ENCODE assay signal across 9 cellular contexts in the genomic region with DNA sequence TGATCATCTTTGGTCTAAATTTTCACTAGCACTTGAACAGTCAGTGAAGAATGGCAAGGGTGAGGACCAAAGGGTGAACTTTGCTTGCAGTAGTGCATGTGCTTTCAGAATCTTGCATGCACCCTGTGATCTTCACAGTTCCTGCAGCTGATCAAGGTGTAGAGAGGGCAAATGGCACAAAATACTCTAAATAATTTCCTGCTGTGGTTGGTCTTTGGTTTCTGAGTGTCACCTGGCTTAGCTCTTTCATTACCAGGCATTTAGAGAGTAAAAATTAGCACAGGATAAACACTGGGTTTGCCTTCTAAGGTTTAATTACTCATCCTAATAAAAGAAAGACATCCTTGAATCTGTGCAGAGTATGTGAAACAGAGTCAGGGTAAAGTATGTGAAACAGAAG. TPM values are rescaled to one million over a fixed set of nuclear protein-coding genes. Genes with fewer than 3 reads are reported as not detected.
DNase-seq lines count a peak whose midpoint lies in the region; ATAC-seq and TF ChIP-seq lines count a peak whose summit lies in the region.
"Had no signal": no experiment of that assay in that cellular context is flagged by ENCODE, and none has a peak within 500 bp of the region (broad histone marks: within the 10 kb centered on the region; RNA-seq: fewer than 3 reads in every experiment).

No MANE protein-coding gene starts in this region.

- H3K4me3 ChIP-seq in skeletal muscle cell (ENCODE audit: low read depth, low read length), result peak overlapping the region; percentile 22
- no peak overlapping the region for H3K4me3 ChIP-seq in HAP-1

- H3K27me3 Mint-ChIP-seq in activated CD4-positive, alpha-beta T cell treated with anti-CD3 and anti-CD28 coated beads for 36 hours, result no peaks in the 10 kb centered on the region
- no peaks in the 10 kb centered on the region for H3K27me3 Mint-ChIP-seq in activated CD8-positive, alpha-beta T cell treated with anti-CD3 and anti-CD28 coated beads for 36 hours
- H3K27me3 Mint-ChIP-seq in glutamatergic neuron (ENCODE audit: unreplicated experiment), result no peaks in the 10 kb centered on the region
- H3K27me3 Mint-ChIP-seq: naive B cell had no signal

- intact Hi-C loops in activated CD4-positive, alpha-beta T cell treated with anti-CD3 and anti-CD28 coated beads for 36 hours (cut with DNase I, micrococcal nuclease), result loop anchor here in 1 of 2 experiments (5.0 kb wide), 1 partner anchor 462 kb away; no protein-coding TSS in a partner anchor
- intact Hi-C loops in activated CD8-positive, alpha-beta T cell treated with anti-CD3 and anti-CD28 coated beads for 36 hours (cut with micrococcal nuclease), result no loop called here

- H3K27me3 ChIP-seq in HAP-1 (ENCODE audit: low read depth), result no peaks in the 10 kb centered on the region

- ATAC-seq in activated CD4-positive, alpha-beta T cell treated with anti-CD3 and anti-CD28 coated beads for 36 hours, result peak; percentile 21
- ATAC-seq in HG03064 (IDR thresholded peaks at IDR 0.05; ENCODE audit: low read depth, unreplicated experiment), result peak; percentile 50
- peak; percentile 34 for ATAC-seq in activated CD8-positive, alpha-beta T cell treated with anti-CD3 and anti-CD28 coated beads for 36 hours

- no peak overlapping the region for H3K27ac Mint-ChIP-seq in activated CD4-positive, alpha-beta T cell treated with anti-CD3 and anti-CD28 coated beads for 36 hours
- H3K27ac Mint-ChIP-seq in activated CD8-positive, alpha-beta T cell treated with anti-CD3 and anti-CD28 coated beads for 36 hours, result no peak overlapping the region
- H3K27ac Mint-ChIP-seq in glutamatergic neuron (ENCODE audit: unreplicated experiment), result no peak overlapping the region
- H3K27ac Mint-ChIP-seq: naive B cell had no signal

- H3K4me3 Mint-ChIP-seq in activated CD4-positive, alpha-beta T cell treated with anti-CD3 and anti-CD28 coated beads for 36 hours, result no peak overlapping the region
- no peak overlapping the region for H3K4me3 Mint-ChIP-seq in activated CD8-positive, alpha-beta T cell treated with anti-CD3 and anti-CD28 coated beads for 36 hours
- no peak overlapping the region for H3K4me3 Mint-ChIP-seq in glutamatergic neuron (ENCODE audit: unreplicated experiment)
- H3K4me3 Mint-ChIP-seq: naive B cell had no signal

- DNase-seq in activated CD4-positive, alpha-beta T cell treated with anti-CD3 and anti-CD28 coated beads for 36 hours, result no peak
- DNase-seq in activated CD4-positive, alpha-beta T cell treated with anti-CD3 and anti-CD28 coated beads, Interleukin-2, amount 50 U/mL, for 48 hours, result no peak
- no peak for DNase-seq in activated CD8-positive, alpha-beta T cell treated with anti-CD3 and anti-CD28 coated beads for 36 hours
- DNase-seq in skeletal muscle cell (ENCODE audit: low read depth) (no peak), amniotic stem cell (lab: John Stamatoyannopoulos, UW) (no peak), HAP-1 (ENCODE audit: low spot score in 2 of 2) (no peak), glutamatergic neuron (no peak)
- DNase-seq: naive B cell had no signal

- CTCF ChIA-PET in activated CD4-positive, alpha-beta T cell treated with anti-CD3 and anti-CD28 coated beads for 36 hours (lab: Charles Lee), result interaction anchor here (0.9 to 1.6 kb wide), 3 partner anchors 9 to 207 kb away, joined by 4 to 6 read pairs (median 4); no protein-coding TSS in a partner anchor
- CTCF ChIA-PET in activated CD8-positive, alpha-beta T cell treated with anti-CD3 and anti-CD28 coated beads for 36 hours (lab: Charles Lee), result interaction anchor here (1.2 to 1.7 kb wide), 2 partner anchors 56 to 452 kb away, joined by 3 to 7 read pairs (median 3); no protein-coding TSS in a partner anchor

- POLR2A ChIA-PET in activated CD4-positive, alpha-beta T cell treated with anti-CD3 and anti-CD28 coated beads for 36 hours (lab: Charles Lee), result no interaction called here
- POLR2A ChIA-PET in activated CD8-positive, alpha-beta T cell treated with anti-CD3 and anti-CD28 coated beads for 36 hours (lab: Charles Lee), result interaction anchor here (1.1 to 1.2 kb wide), 2 partner anchors 15 to 202 kb away, joined by 3 read pairs; no protein-coding TSS in a partner anchor

- H3K4me1 Mint-ChIP-seq in activated CD4-positive, alpha-beta T cell treated with anti-CD3 and anti-CD28 coated beads for 36 hours, result peaks cover 74% of the 10 kb centered on the region
- H3K4me1 Mint-ChIP-seq in activated CD8-positive, alpha-beta T cell treated with anti-CD3 and anti-CD28 coated beads for 36 hours (ENCODE audit: low read depth), result peaks cover 74% of the 10 kb centered on the region
- H3K4me1 Mint-ChIP-seq in glutamatergic neuron (ENCODE audit: low read depth, unreplicated experiment), result no peaks in the 10 kb centered on the region

- H3K9me3 Mint-ChIP-seq in activated CD4-positive, alpha-beta T cell treated with anti-CD3 and anti-CD28 coated beads for 36 hours (ENCODE audit: low read depth), result no peaks in the 10 kb centered on the region
- no peaks in the 10 kb centered on the region for H3K9me3 Mint-ChIP-seq in activated CD8-positive, alpha-beta T cell treated with anti-CD3 and anti-CD28 coated beads for 36 hours
- no peaks in the 10 kb centered on the region for H3K9me3 Mint-ChIP-seq in glutamatergic neuron (ENCODE audit: unreplicated experiment)
- H3K9me3 Mint-ChIP-seq: naive B cell had no signal

- H3K9me3 ChIP-seq in HAP-1, result no peaks in the 10 kb centered on the region

- peaks cover 31% of the 10 kb centered on the region for H3K36me3 Mint-ChIP-seq in activated CD4-positive, alpha-beta T cell treated with anti-CD3 and anti-CD28 coated beads for 36 hours (ENCODE audit: low read depth)
- peaks cover 36% of the 10 kb centered on the region for H3K36me3 Mint-ChIP-seq in activated CD8-positive, alpha-beta T cell treated with anti-CD3 and anti-CD28 coated beads for 36 hours (ENCODE audit: low read depth)
- H3K36me3 Mint-ChIP-seq in glutamatergic neuron (ENCODE audit: unreplicated experiment), result no peaks in the 10 kb centered on the region

- H3K4me1 ChIP-seq in HAP-1, result peaks cover 33% of the 10 kb centered on the region

- no peak for TF ChIP-seq CTCF in activated CD8-positive, alpha-beta T cell treated with anti-CD3 and anti-CD28 coated beads for 36 hours (IDR thresholded peaks at IDR 0.05)
- no peak for TF ChIP-seq CTCF in glutamatergic neuron (IDR thresholded peaks at IDR 0.05; ENCODE audit: partially characterized antibody, unreplicated experiment)

- in situ Hi-C loops in HAP-1 (cut with MboI; ENCODE audit: low sequenced_read_pairs), result no loop called here

- H3K36me3 ChIP-seq in HAP-1 (replicated peaks), result no peaks in the 10 kb centered on the region; the same call in 1 of the 2 replicates

RNA-seq across cellular contexts. Expression of gene TIPARP, which starts 11.4 kb away (rescaled TPM):
- 10 to 100 TPM; 18.5 to 23.5 TPM for total RNA-seq in activated CD4-positive, alpha-beta T cell treated with anti-CD3 and anti-CD28 coated beads for 36 hours
- total RNA-seq in activated CD8-positive, alpha-beta T cell treated with anti-CD3 and anti-CD28 coated beads for 36 hours, result 10 to 100 TPM; 28.0 to 30.0 TPM
- total RNA-seq in glutamatergic neuron (ENCODE audit: unreplicated experiment), result 9.5 TPM
